19 cellular contexts compared by ENCODE assay signal in genomic region chr1:212670882-212671281, GRCh38. TPM values are rescaled to one million over a fixed set of nuclear protein-coding genes. Genes with fewer than 3 reads are reported as not detected.
DNase-seq lines count a peak whose midpoint lies in the region; ATAC-seq and TF ChIP-seq lines count a peak whose summit lies in the region.
"Had no signal": no experiment of that assay in that cellular context is flagged by ENCODE, and none has a peak within 500 bp of the region (broad histone marks: within the 10 kb centered on the region; RNA-seq: fewer than 3 reads in every experiment).

No MANE protein-coding gene starts in this region.

- H3K36me3 ChIP-seq in PC-3 (ENCODE audit: low read depth, low read length) (no peaks in the 10 kb centered on the region), fibroblast of lung (ENCODE audit: control insufficient read depth, insufficient read depth, low read length) (no peaks in the 10 kb centered on the region), skeletal muscle satellite cell (ENCODE audit: insufficient read depth, low read length) (no peaks in the 10 kb centered on the region), HAP-1 (replicated peaks) (no peaks in the 10 kb centered on the region), thyroid gland (no peaks in the 10 kb centered on the region)
- H3K36me3 ChIP-seq: upper lobe of left lung had no signal

- no peaks in the 10 kb centered on the region for H3K9me3 Mint-ChIP-seq in activated T-cell treated with anti-CD3 and anti-CD28 coated beads, Interleukin-2, amount 50 U/mL, for 72 hours
- no peaks in the 10 kb centered on the region for H3K9me3 Mint-ChIP-seq in activated T-cell treated with anti-CD3 and anti-CD28 coated beads, Interleukin-2, amount 50 U/mL, for 4 hours
- H3K9me3 Mint-ChIP-seq: central memory CD8-positive, alpha-beta T cell had no signal

- H3K27ac ChIP-seq in PC-3 (ENCODE audit: low read length), result no peak overlapping the region
- no peak overlapping the region for H3K27ac ChIP-seq in fibroblast of lung (ENCODE audit: insufficient read depth, low read length)
- H3K27ac ChIP-seq in thyroid gland, result no peak overlapping the region

- peaks cover 36% of the 10 kb centered on the region for H3K27me3 Mint-ChIP-seq in activated T-cell treated with anti-CD3 and anti-CD28 coated beads, Interleukin-2, amount 50 U/mL, for 72 hours (ENCODE audit: low read depth)
- peaks cover 9% of the 10 kb centered on the region for H3K27me3 Mint-ChIP-seq in activated T-cell treated with anti-CD3 and anti-CD28 coated beads, Interleukin-2, amount 50 U/mL, for 4 hours (ENCODE audit: low read depth)

- in situ Hi-C loops in HAP-1 (cut with MboI; ENCODE audit: low sequenced_read_pairs), result no loop called here

- H3K4me1 ChIP-seq in PC-3 (ENCODE audit: insufficient read depth, low read length) (peaks cover 44% of the 10 kb centered on the region), fibroblast of lung (ENCODE audit: control insufficient read depth, extremely low read depth, insufficient read depth, low read length) (peaks cover 16% of the 10 kb centered on the region), skeletal muscle satellite cell (ENCODE audit: control insufficient read depth, insufficient read depth, low read length) (peaks cover 42% of the 10 kb centered on the region), HAP-1 (no peaks in the 10 kb centered on the region; the same call in 1 of the 2 replicates), thyroid gland (peaks cover 0 to 21% of the 10 kb centered on the region in 2 donors)
- H3K4me1 ChIP-seq: Caco-2 had no signal

- H3F3A ChIP-seq in PC-3 (ENCODE audit: low read length, unreplicated experiment), result no peaks in the 10 kb centered on the region

- H3K79me2 ChIP-seq in PC-3 (ENCODE audit: low read length), result no peaks in the 10 kb centered on the region
- no peaks in the 10 kb centered on the region for H3K79me2 ChIP-seq in fibroblast of lung (ENCODE audit: control insufficient read depth, insufficient read depth, low read length)

- H3K27me3 ChIP-seq in PC-3 (ENCODE audit: low read length), result no peaks in the 10 kb centered on the region
- H3K27me3 ChIP-seq in fibroblast of lung (ENCODE audit: control insufficient read depth, insufficient read depth, low read length), result no peaks in the 10 kb centered on the region
- no peaks in the 10 kb centered on the region for H3K27me3 ChIP-seq in skeletal muscle satellite cell (ENCODE audit: control insufficient read depth, insufficient read depth, low read length)
- no peaks in the 10 kb centered on the region; the same call in 1 of the 2 replicates for H3K27me3 ChIP-seq in HAP-1 (ENCODE audit: low read depth)
- H3K27me3 ChIP-seq in thyroid gland, result no peaks in the 10 kb centered on the region
- H3K27me3 ChIP-seq: upper lobe of left lung had no signal

- H3K9me2 ChIP-seq in PC-3 (replicated peaks; ENCODE audit: low read length), result no peaks in the 10 kb centered on the region

- peak overlapping the region; percentile 10 to 30 for H3K4me3 Mint-ChIP-seq in activated T-cell treated with anti-CD3 and anti-CD28 coated beads, Interleukin-2, amount 50 U/mL, for 72 hours
- no peak overlapping the region for H3K4me3 Mint-ChIP-seq in activated T-cell treated with anti-CD3 and anti-CD28 coated beads, Interleukin-2, amount 50 U/mL, for 4 hours
- H3K4me3 Mint-ChIP-seq: central memory CD8-positive, alpha-beta T cell had no signal

- intact Hi-C loops in PC-3 (cut with micrococcal nuclease), result loop anchor here (2.0 kb wide), 1 partner anchor 32 kb away; no protein-coding TSS in a partner anchor
- intact Hi-C loops in thyroid gland (cut with DNase I), result no loop called here

- H2AFZ ChIP-seq in PC-3 (ENCODE audit: low read length) (no peak overlapping the region), fibroblast of lung (ENCODE audit: low read length) (no peak overlapping the region)

- no peak overlapping the region for H3K27ac Mint-ChIP-seq in activated T-cell treated with anti-CD3 and anti-CD28 coated beads, Interleukin-2, amount 50 U/mL, for 72 hours

- H3K36me3 Mint-ChIP-seq in activated T-cell treated with anti-CD3 and anti-CD28 coated beads, Interleukin-2, amount 50 U/mL, for 72 hours (ENCODE audit: insufficient read depth in 2 of 2), result no peaks in the 10 kb centered on the region
- no peaks in the 10 kb centered on the region for H3K36me3 Mint-ChIP-seq in activated T-cell treated with anti-CD3 and anti-CD28 coated beads, Interleukin-2, amount 50 U/mL, for 4 hours (ENCODE audit: insufficient read depth)

- no peak for TF ChIP-seq POLR2A in thyroid gland (IDR thresholded peaks at IDR 0.05)

- H3K4me3 ChIP-seq in PC-3 (ENCODE audit: low read length) (no peak overlapping the region), fibroblast of lung (replicated peaks in 1 of 4; ENCODE audit: control extremely low read depth in 1 of 4, insufficient read depth in 1 of 4, low read depth in 3 of 4, low read length in 4 of 4) (no peak overlapping the region), skeletal muscle satellite cell (ENCODE audit: low read length) (no peak overlapping the region), HAP-1 (no peak overlapping the region), thyroid gland (replicated peaks in 1 of 3) (no peak overlapping the region)
- H3K4me3 ChIP-seq: upper lobe of left lung had no signal

- H3K4me1 Mint-ChIP-seq in activated T-cell treated with anti-CD3 and anti-CD28 coated beads, Interleukin-2, amount 50 U/mL, for 72 hours (ENCODE audit: low read depth), result peaks cover 50% of the 10 kb centered on the region
- H3K4me1 Mint-ChIP-seq in activated T-cell treated with anti-CD3 and anti-CD28 coated beads, Interleukin-2, amount 50 U/mL, for 4 hours (ENCODE audit: low read depth), result peaks cover 5% of the 10 kb centered on the region

- BruUV-seq in PC-3 (replicated peaks; lab: Mats Ljungman, UMichigan), result no TSS peak

- H3K9ac ChIP-seq in PC-3 (ENCODE audit: low read length) (no peak overlapping the region), fibroblast of lung (ENCODE audit: insufficient read depth, low read length) (no peak overlapping the region), skeletal muscle satellite cell (ENCODE audit: low read depth, low read length) (peak overlapping the region; percentile 50)

- POLR2A ChIA-PET in PC-3 (lab: Charles Lee; ENCODE audit: unreplicated experiment), result interaction anchor here (0.6 kb wide), 1 partner anchor 193 kb away, joined by 5 read pairs; no protein-coding TSS in a partner anchor

- CTCF ChIA-PET in PC-3 (lab: Charles Lee), result no interaction called here

- H3K4me2 ChIP-seq in PC-3 (ENCODE audit: low read length) (0 out of 2 replicates have a peak overlapping the region, but pooled peaks have one; percentile 64), fibroblast of lung (ENCODE audit: extremely low read depth, insufficient read depth, low read length) (peak overlapping the region; percentile 17), skeletal muscle satellite cell (ENCODE audit: low read length) (peak overlapping the region; percentile 78)

- ATAC-seq in activated T-cell treated with anti-CD3 and anti-CD28 coated beads, Interleukin-2, amount 50 U/mL, for 72 hours (replicated peaks in 1 of 2), result peak in 1 of 2 donors; percentile 6
- no peak for ATAC-seq in activated T-cell treated with anti-CD3 and anti-CD28 coated beads, Interleukin-2, amount 50 U/mL, for 4 hours
- no peak for ATAC-seq in PC-3

- no peak for TF ChIP-seq CTCF in PC-3 (conservative IDR thresholded peaks at IDR 0.05; ENCODE audit: low read depth, low read length)
- TF ChIP-seq CTCF in fibroblast of lung (conservative IDR thresholded peaks at IDR 0.05 in 1 of 2, IDR thresholded peaks at IDR 0.05 in 1 of 2; ENCODE audit: low read depth in 1 of 2, low read length in 2 of 2), result no peak
- no peak for TF ChIP-seq CTCF in thyroid gland (IDR thresholded peaks at IDR 0.05)

- DNase-seq in activated T-cell treated with anti-CD3 and anti-CD28 coated beads, Interleukin-2, amount 50 U/mL, for 72 hours, result no peak
- no peak for DNase-seq in activated T-cell treated with anti-CD3 and anti-CD28 coated beads, Interleukin-2, amount 50 U/mL, for 4 hours
- DNase-seq in PC-3 (no peak), fibroblast of lung (ENCODE audit: low read depth in 2 of 2) (no peak), SKM-1 treated with dmso at 0.1 percent for 144 hours (lab: John Stamatoyannopoulos, UW; ENCODE audit: unreplicated experiment) (no peak), HAP-1 (ENCODE audit: low spot score in 2 of 2) (no peak), thyroid gland (no peak)
- DNase-seq: activated CD4-positive, CD25-positive, alpha-beta regulatory T cell treated with anti-CD3 and anti-CD28 coated beads, Interleukin-2, amount 50 U/mL, for 72 hours; activated naive CD4-positive, alpha-beta T cell; activated T-cell treated with anti-CD3 and anti-CD28 coated beads, Interleukin-2, amount 50 U/mL, for 1 hour; Caco-2; DND-41; GOT3; NCI-H187 treated with DMSO at 0.1 percent for 48 hours; stimulated activated CD4-positive, alpha-beta T cell treated with anti-CD3 and anti-CD28 coated beads, Interleukin-12 subunit alpha, Interleukin-12 subunit beta, amount 100 ng/mL, for 4 hours; stimulated activated CD4-positive, alpha-beta T cell treated with anti-CD3 and anti-CD28 coated beads, Interleukin-4, amount 100 ng/mL, for 4 hours had no signal

- H4K20me1 ChIP-seq in PC-3 (ENCODE audit: low read length), result no peaks in the 10 kb centered on the region
- H4K20me1 ChIP-seq in fibroblast of lung (ENCODE audit: control insufficient read depth, extremely low read depth, insufficient read depth, low read length), result no peaks in the 10 kb centered on the region

- no peaks in the 10 kb centered on the region for H3K9me3 ChIP-seq in PC-3 (ENCODE audit: low read length)
- no peaks in the 10 kb centered on the region for H3K9me3 ChIP-seq in fibroblast of lung (ENCODE audit: control insufficient read depth, insufficient read depth, low read depth, low read length)
- H3K9me3 ChIP-seq in skeletal muscle satellite cell (replicated peaks; ENCODE audit: low read length), result no peaks in the 10 kb centered on the region
- no peaks in the 10 kb centered on the region for H3K9me3 ChIP-seq in HAP-1
- H3K9me3 ChIP-seq in thyroid gland, result no peaks in the 10 kb centered on the region
- H3K9me3 ChIP-seq: Caco-2, upper lobe of left lung had no signal

RNA-seq across cellular contexts. Expression of gene BATF3, which starts 28.8 kb away (rescaled TPM):
- total RNA-seq in activated T-cell treated with anti-CD3 and anti-CD28 coated beads, Interleukin-2, amount 50 U/mL, for 72 hours, result 100 to 1,000 TPM; 400 to 660 TPM
- 10 to 100 TPM; 54.2 to 75.8 (median 64.8) TPM for total RNA-seq in activated T-cell treated with anti-CD3 and anti-CD28 coated beads, Interleukin-2, amount 50 U/mL, for 4 hours
- 4.3 and 5.5 TPM in 2 replicates for total RNA-seq in PC-3 (2014; rRNA removed)
- total RNA-seq in fibroblast of lung, result 3.3 and 6.8 TPM in 2 replicates
- polyA plus RNA-seq in fibroblast of lung, result 3.6 and 9.1 TPM in 2 replicates
- polyA plus RNA-seq in fibroblast of lung (2012), result 8.4 and 19.3 TPM in 2 replicates
- polyA minus RNA-seq in fibroblast of lung (ENCODE audit: low replicate concordance), result 1.0 and 4.8 TPM in 2 replicates
- 1.7 and 4.8 TPM in 2 replicates for total RNA-seq in skeletal muscle satellite cell (2012; rRNA removed)
- 1 to 10 TPM; 1.2 to 1.6 (median 1.2) TPM for total RNA-seq in thyroid gland

Comparison
In these comparisons a context has a peak if more than half of its experiments do, and no peak if none do; other contexts are left out.
1. RNA of gene BATF3, which starts 28.8 kb away (total RNA-seq): 400 to 660 TPM in activated T-cell treated with anti-CD3 and anti-CD28 coated beads, Interleukin-2, amount 50 U/mL, for 72 hours; 54.2 to 75.8 TPM in activated T-cell treated with anti-CD3 and anti-CD28 coated beads, Interleukin-2, amount 50 U/mL, for 4 hours, 3.3 to 6.8 TPM in fibroblast of lung, 4.3 to 5.5 TPM in PC-3 and 1.2 to 1.6 TPM in thyroid gland; every median in the first group is over 4 times any median in the second.
2. H3K4me2 ChIP-seq: peak in every context shown above with its lines; median percentile 78 in skeletal muscle satellite cell; 64 in PC-3; 17 in fibroblast of lung.